Comparison of ENCODE assay signal across 14 cellular contexts in genomic region chr1:94716966-94717365, GRCh38.
A peak's percentile ranks its signal among the peaks of the same experiment; 100 is the strongest.
DNase-seq lines count a peak whose midpoint lies in the region; ATAC-seq and TF ChIP-seq lines count a peak whose summit lies in the region.
"Had no signal": no experiment of that assay in that cellular context is flagged by ENCODE, and none has a peak within 500 bp of the region (broad histone marks: within the 10 kb centered on the region; RNA-seq: fewer than 3 reads in every experiment).

No MANE protein-coding gene starts in this region.

- H3K9me3 ChIP-seq in RWPE2 (ENCODE audit: severe bottlenecking) = no peaks in the 10 kb centered on the region
- H3K9me3 ChIP-seq: BLaER1 had no signal

- peaks cover 80% of the 10 kb centered on the region for H3K4me1 Mint-ChIP-seq in CD14-positive monocyte

- H3K27ac ChIP-seq in RWPE2 (ENCODE audit: poor library complexity, severe bottlenecking) = peak overlapping the region; percentile 14
- H3K27ac ChIP-seq: BLaER1 had no signal

- H3K4me3 Mint-ChIP-seq in CD14-positive monocyte = peak overlapping the region in 1 of 2 donors; percentile 74
- H3K4me3 Mint-ChIP-seq: H9, IgD-negative memory B cell had no signal

- peak overlapping the region; percentile 82 to 94 (median 89) for H3K27ac Mint-ChIP-seq in CD14-positive monocyte
- H3K27ac Mint-ChIP-seq: IgD-negative memory B cell had no signal

- DNase-seq in CD14-positive monocyte (ENCODE audit: low spot score) (no peak), KBM-7 (peak; percentile 36), RWPE2 (ENCODE audit: low spot score) (no peak), iris pigment epithelial cell (ENCODE audit: low read depth) (peak; percentile 80), DMS 273 (lab: John Stamatoyannopoulos, UW; ENCODE audit: unreplicated experiment) (no peak), Ammon's horn (ENCODE audit: low spot score) (no peak)
- DNase-seq: H9, NCI-H1092 treated with DMSO at 0.1 percent for 48 hours, NCI-H1930, NCI-H2171 treated with DMSO at 0.1 percent for 48 hours, NCI-H774 had no signal

- intact Hi-C loops in CD14-positive monocyte (cut with micrococcal nuclease) = no loop called here

- no peak overlapping the region for H3K4me3 ChIP-seq in RWPE2 (ENCODE audit: severe bottlenecking)
- H3K4me3 ChIP-seq: BLaER1 had no signal

- H3K27me3 ChIP-seq in RWPE2 (ENCODE audit: insufficient read depth, poor library complexity, severe bottlenecking) = no peaks in the 10 kb centered on the region
- H3K27me3 ChIP-seq: BLaER1 had no signal

- peaks cover 22% of the 10 kb centered on the region for H3K4me1 ChIP-seq in RWPE2 (ENCODE audit: insufficient read depth, poor library complexity, severe bottlenecking)

- H3K36me3 ChIP-seq in RWPE2 (ENCODE audit: low read depth) = no peaks in the 10 kb centered on the region
- H3K36me3 ChIP-seq: BLaER1 had no signal

- H3K9me3 Mint-ChIP-seq in CD14-positive monocyte = peaks cover 0 to 3% (median 0%) of the 10 kb centered on the region in 7 donors
- H3K9me3 Mint-ChIP-seq: H9 had no signal

- H3K27me3 Mint-ChIP-seq in CD14-positive monocyte (ENCODE audit: low read depth in 3 of 3) = no peaks in the 10 kb centered on the region
- H3K27me3 Mint-ChIP-seq: IgD-negative memory B cell had no signal

- ATAC-seq in RWPE2 (ENCODE audit: low read depth) (no peak), HG03175 (IDR thresholded peaks at IDR 0.05; ENCODE audit: unreplicated experiment) (no peak)

- TF ChIP-seq CTCF in CD14-positive monocyte (IDR thresholded peaks at IDR 0.05) (no peak), RWPE2 (IDR thresholded peaks at IDR 0.05; ENCODE audit: poor library complexity, severe bottlenecking) (no peak)

- peaks cover 0 to 3% of the 10 kb centered on the region in 2 donors for H3K36me3 Mint-ChIP-seq in CD14-positive monocyte
- H3K36me3 Mint-ChIP-seq: IgD-negative memory B cell had no signal

- in situ Hi-C loops in KBM-7 (cut with MboI; ENCODE audit: low pct_unique_long_range_greater_than_20kb, low sequenced_read_pairs) = no loop called here

Comparison
In these comparisons a context has a peak if more than half of its experiments do, and no peak if none do; other contexts are left out.
1. DNase-seq: peak in KBM-7 (single experiment) and iris pigment epithelial cell (single experiment); none in CD14-positive monocyte (single experiment), RWPE2 (single experiment), DMS 273 (single experiment) and Ammon's horn (single experiment).